In genomic region chr1:224373008-224373590, GRCh38 we compare ENCODE assay signal across 13 cellular contexts.
"Had no signal": no experiment of that assay in that cellular context is flagged by ENCODE, and none has a peak within 500 bp of the region (broad histone marks: within the 10 kb centered on the region; RNA-seq: fewer than 3 reads in every experiment).

No MANE protein-coding gene starts in this region.

- H3K27ac ChIP-seq: ascending aorta, foreskin keratinocyte, heart left ventricle, suprapubic skin, upper lobe of right lung had no signal

- H3K4me3 Mint-ChIP-seq: naive B cell had no signal

- H3K27me3 Mint-ChIP-seq: naive B cell had no signal

- H3K9me3 ChIP-seq: ascending aorta, heart left ventricle, suprapubic skin, upper lobe of right lung had no signal

- H3K4me3 ChIP-seq: ascending aorta, heart left ventricle, lung, suprapubic skin, upper lobe of right lung had no signal

- H3K4me1 ChIP-seq: foreskin keratinocyte had no signal

- ATAC-seq: foreskin keratinocyte; heart left ventricle; left colon; right cardiac atrium; stimulated activated naive CD8-positive, alpha-beta T cell treated with anti-CD3 and anti-CD28 coated beads, Interleukin-15, Interleukin-2, amounts not matched to agents 100 U/mL and 50 U/mL, for 24 hours; upper lobe of right lung had no signal

- H3K27me3 ChIP-seq: ascending aorta, foreskin keratinocyte, heart left ventricle, suprapubic skin, upper lobe of right lung had no signal

- H3K27ac Mint-ChIP-seq: naive B cell had no signal

- DNase-seq: foreskin keratinocyte; heart left ventricle; left colon; naive B cell; right cardiac atrium; SIG-M5; small intestine; stimulated activated naive CD8-positive, alpha-beta T cell treated with anti-CD3 and anti-CD28 coated beads, Interleukin-15, Interleukin-2, amounts not matched to agents 100 U/mL and 50 U/mL, for 24 hours; upper lobe of right lung had no signal

- H3K9me3 Mint-ChIP-seq: naive B cell; T-helper 2 cell treated with Interferon-gamma antibody and Interleukin-4, amounts not matched to agents 5 μg/mL and 100 μg/mL, for 36 hours had no signal
